ENCODE assay signal across 1 cellular context in genomic region chr6:167698540-167698939, GRCh38.
TF ChIP-seq lines count a peak whose summit lies in the region.

No MANE protein-coding gene starts in this region.

TF ChIP-seq in H1, 55 proteins besides CTCF, POLR2A, EP300 and RAD21:
- TF ChIP-seq MAFK (IDR thresholded peaks at IDR 0.05; ENCODE audit: low read depth, low read length) (no peak), FOSL1 (IDR thresholded peaks at IDR 0.05; ENCODE audit: insufficient read depth, low read depth, low read length) (no peak), EGR1 (IDR thresholded peaks at IDR 0.05; ENCODE audit: borderline replicate concordance, low read depth, low read length) (no peak)
- TF ChIP-seq, protein P1, sequence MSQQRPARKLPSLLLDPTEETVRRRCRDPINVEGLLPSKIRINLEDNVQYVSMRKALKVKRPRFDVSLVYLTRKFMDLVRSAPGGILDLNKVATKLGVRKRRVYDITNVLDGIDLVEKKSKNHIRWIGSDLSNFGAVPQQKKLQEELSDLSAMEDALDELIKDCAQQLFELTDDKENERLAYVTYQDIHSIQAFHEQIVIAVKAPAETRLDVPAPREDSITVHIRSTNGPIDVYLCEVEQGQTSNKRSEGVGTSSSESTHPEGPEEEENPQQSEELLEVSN (IDR thresholded peaks at IDR 0.05): no peak
